10 cellular contexts compared by ENCODE assay signal in the genomic region with DNA sequence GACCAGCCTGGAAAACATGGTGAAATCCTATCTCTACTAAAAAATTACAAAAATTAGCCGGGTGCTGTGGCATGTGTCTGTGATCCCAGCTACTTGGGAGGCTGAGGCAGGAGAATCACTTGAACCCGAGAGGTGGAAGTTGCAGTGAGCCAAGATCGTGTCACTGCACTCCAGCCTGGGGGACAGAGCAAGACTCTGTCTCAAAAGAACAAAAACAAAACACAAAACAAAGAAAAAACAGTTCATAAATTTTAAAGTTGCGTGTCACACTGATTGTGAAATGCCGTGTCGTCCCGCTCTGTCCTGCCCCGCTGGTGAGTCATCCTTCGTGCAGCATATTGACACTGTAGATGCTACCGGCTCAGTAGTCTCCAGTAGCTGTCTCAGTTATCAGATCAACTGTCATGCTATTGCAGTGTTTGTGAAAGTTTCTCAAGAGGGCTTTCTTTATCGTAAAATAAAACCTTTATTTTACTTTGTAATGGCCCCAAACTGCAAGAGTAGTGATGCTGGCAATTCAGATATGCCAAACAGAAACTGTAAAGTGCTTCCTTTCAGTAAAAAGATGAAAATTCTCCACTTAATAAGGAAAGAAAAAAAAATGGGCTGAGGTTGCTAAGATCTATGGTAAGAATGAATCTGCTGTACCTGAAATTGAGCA. TPM values are rescaled to one million over a fixed set of nuclear protein-coding genes. Genes with fewer than 3 reads are reported as not detected.
DNase-seq lines count a peak whose midpoint lies in the region; ATAC-seq, FAIRE-seq and TF ChIP-seq lines count a peak whose summit lies in the region.
"Had no signal": no experiment of that assay in that cellular context is flagged by ENCODE, and none has a peak within 500 bp of the region (broad histone marks: within the 10 kb centered on the region; RNA-seq: fewer than 3 reads in every experiment).

No MANE protein-coding gene starts in this region.

- CTCF ChIA-PET in A673 (lab: Charles Lee): no interaction called here

- H3K4me3 ChIP-seq in A673 (ENCODE audit: low read depth, low read length, poor library complexity, severe bottlenecking): no peak overlapping the region

- no TSS peak for BruUV-seq in A673 (replicated peaks; lab: Mats Ljungman, UMichigan)

- no peaks in the 10 kb centered on the region for H3K27me3 ChIP-seq in A673 (replicated peaks; ENCODE audit: insufficient read depth, low read depth, low read length, poor library complexity)

- DNase-seq in A673 (ENCODE audit: low spot score) (peak; percentile 68), H54 (ENCODE audit: insufficient read length, low spot score) (peak; percentile 20), SKM-1 (lab: John Stamatoyannopoulos, UW; ENCODE audit: unreplicated experiment) (peak; percentile 2), left cardiac atrium (peak; percentile 51), NCI-H526 (lab: John Stamatoyannopoulos, UW) (no peak), NCI-H345 treated with DMSO at 0.1 percent for 48 hours (lab: John Stamatoyannopoulos, UW; ENCODE audit: unreplicated experiment) (no peak), NCI-H1930 (lab: John Stamatoyannopoulos, UW) (no peak)
- DNase-seq: activated naive CD8-positive, alpha-beta T cell treated with anti-CD3 and anti-CD28 coated beads, Interleukin-2, amount 10 ng/mL, durations not matched to agents 7 days and 5 days; KG1 had no signal

- no peaks in the 10 kb centered on the region for H3K4me1 ChIP-seq in A673 (ENCODE audit: insufficient read depth, low read length, poor library complexity, severe bottlenecking)

- TF ChIP-seq CTCF in A673 (conservative IDR thresholded peaks at IDR 0.05; ENCODE audit: low read depth, low read length): no peak

- H3K27ac ChIP-seq in A673 (ENCODE audit: low read depth, low read length, poor library complexity, severe bottlenecking): no peak overlapping the region

- POLR2A ChIA-PET in A673 (lab: Charles Lee; ENCODE audit: low non-redundant PET): no interaction called here

- no peaks in the 10 kb centered on the region for H3K36me3 ChIP-seq in A673 (ENCODE audit: insufficient read depth, low read length, poor library complexity, severe bottlenecking)

- ATAC-seq in left cardiac atrium (peak in 1 of 2 donors; percentile 69), GM21360 (IDR thresholded peaks at IDR 0.05; ENCODE audit: unreplicated experiment) (no peak)

- TF ChIP-seq POLR2A in H54 (IDR thresholded peaks at IDR 0.05; ENCODE audit: low read depth, low read length): no peak

- H3K9me3 ChIP-seq in A673 (ENCODE audit: low read depth, low read length, poor library complexity, severe bottlenecking): no peaks in the 10 kb centered on the region

- FAIRE-seq in H54 (lab: Jason Lieb, UNC): no peak

- intact Hi-C loops in A673 (cut with micrococcal nuclease; ENCODE audit: unreplicated experiment) (loop anchor here (5.0 kb wide), 1 partner anchor 69 kb away; no protein-coding TSS in a partner anchor), left cardiac atrium (cut with DNase I) (loop anchor here in 1 of 2 donors (5.0 kb wide), 1 partner anchor 69 kb away; no protein-coding TSS in a partner anchor)

RNA-seq across cellular contexts. Expression of a gene that starts 36.4 kb away (rescaled TPM):
- total RNA-seq in A673 (2021) (not detected in 2 replicates), left cardiac atrium (not detected)
- total RNA-seq: activated naive CD8-positive, alpha-beta T cell treated with anti-CD3 and anti-CD28 coated beads, Interleukin-2, amount 10 ng/mL, durations not matched to agents 7 days and 5 days had no signal

RNA-seq across cellular contexts. Expression of a gene that starts 45.1 kb away (rescaled TPM):
- total RNA-seq in A673 (2021) (0.45 and 0.59 TPM in 2 replicates), left cardiac atrium (not detected)
- total RNA-seq: activated naive CD8-positive, alpha-beta T cell treated with anti-CD3 and anti-CD28 coated beads, Interleukin-2, amount 10 ng/mL, durations not matched to agents 7 days and 5 days had no signal

Comparison
In these comparisons a context has a peak if more than half of its experiments do, and no peak if none do; other contexts are left out.
1. DNase-seq: peak in A673 (single experiment), H54 (single experiment), SKM-1 (single experiment) and left cardiac atrium (single experiment); none in NCI-H526 (0 of 2), NCI-H345 treated with DMSO at 0.1 percent for 48 hours (single experiment) and NCI-H1930 (0 of 2).